ENCODE assay signal across 10 cellular contexts in the genomic region with DNA sequence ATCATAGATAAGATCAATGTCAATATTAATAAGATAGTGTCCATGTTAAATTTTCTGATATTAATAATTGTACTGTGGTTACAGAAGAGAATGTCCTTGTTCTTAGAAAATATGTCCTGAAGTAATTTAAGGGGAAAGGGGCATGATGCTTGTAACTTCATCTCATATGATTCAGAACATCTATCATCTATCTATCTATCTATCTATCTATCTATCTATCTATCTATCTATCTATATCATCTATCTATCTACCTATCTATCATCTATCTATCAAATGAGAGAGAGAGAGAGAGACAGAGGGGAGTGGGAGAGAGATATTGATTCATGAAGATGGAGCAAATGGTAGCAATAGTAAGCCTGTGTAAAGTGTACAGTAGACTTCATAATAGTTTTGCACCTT.
"Had no signal": no experiment of that assay in that cellular context is flagged by ENCODE, and none has a peak within 500 bp of the region (broad histone marks: within the 10 kb centered on the region; RNA-seq: fewer than 3 reads in every experiment).

No MANE protein-coding gene starts in this region.

- H2AFZ ChIP-seq: GM23248, GM23338 had no signal

- FAIRE-seq: H1, H54 had no signal

- H3K4me2 ChIP-seq: GM23338 had no signal

- H3K4me3 ChIP-seq: GM23248, GM23338, HAP-1 had no signal

- H3K36me3 ChIP-seq: HAP-1 had no signal

- H3K9ac ChIP-seq: GM23248 had no signal

- DNase-seq: GM23248, GOT3, H7, H9, HCEC 1CT, HFFc6 had no signal

- ATAC-seq: GM23338 had no signal

- H3K27ac ChIP-seq: GM23248 had no signal

- H3K9me3 ChIP-seq: HAP-1 had no signal
